In genomic region chr5:87268126-87268969, GRCh38 we compare ENCODE assay signal across 8 cellular contexts.
DNase-seq lines count a peak whose midpoint lies in the region; ATAC-seq and TF ChIP-seq lines count a peak whose summit lies in the region.

No MANE protein-coding gene starts in this region.

- in situ Hi-C loops in astrocyte of the spinal cord (cut with HindIII; ENCODE audit: low sequenced_read_pairs), result no loop called here

- TF ChIP-seq CTCF in astrocyte of the spinal cord (IDR thresholded peaks at IDR 0.05; ENCODE audit: low read depth, low read length), result no peak

- peak overlapping the region; percentile 84 for H3K4me3 ChIP-seq in astrocyte of the spinal cord (ENCODE audit: low read depth, low read length)

- DNase-seq in GDM1 (lab: John Stamatoyannopoulos, UW) (peak; percentile 16), HuH-7.5 (ENCODE audit: low spot score) (peak; percentile 40), T-helper 22 cell (ENCODE audit: low read depth) (peak; percentile 62), astrocyte of the spinal cord (ENCODE audit: low read depth, low spot score) (peak; percentile 73), hypothalamus (lab: John Stamatoyannopoulos, UW) (peak in 50 of 51 donors; percentile 20 to 94 (median 72)), retina (peak; percentile 94), cortex of kidney (lab: John Stamatoyannopoulos, UW) (no peak)

- peak; percentile 44 for ATAC-seq in GM21576 (IDR thresholded peaks at IDR 0.05; ENCODE audit: unreplicated experiment)
